16 cellular contexts compared by ENCODE assay signal in the genomic region with DNA sequence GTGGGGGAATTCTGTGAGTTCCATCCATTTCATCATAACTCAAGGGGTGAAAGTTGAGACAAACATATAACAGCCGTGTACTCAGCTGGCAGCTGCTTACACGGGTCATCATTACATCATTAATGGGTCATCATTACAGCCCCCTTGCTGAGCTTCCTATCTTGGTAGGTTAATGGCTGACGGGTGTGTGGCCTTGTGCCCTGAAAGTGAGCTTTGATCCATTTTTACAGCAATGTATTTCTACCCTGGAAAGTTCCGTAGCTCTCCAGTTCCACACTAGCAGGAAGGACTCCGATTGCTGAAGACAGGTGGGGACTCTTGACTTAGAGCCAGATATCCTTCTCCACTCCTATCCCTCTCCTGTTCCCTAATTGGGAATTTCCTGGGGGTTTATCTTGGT.
"Had no signal": no experiment of that assay in that cellular context is flagged by ENCODE, and none has a peak within 500 bp of the region (broad histone marks: within the 10 kb centered on the region; RNA-seq: fewer than 3 reads in every experiment).

No MANE protein-coding gene starts in this region.

- H3K4me3 ChIP-seq: breast epithelium, dorsolateral prefrontal cortex, heart left ventricle, left ventricle myocardium inferior, ovary, tibial artery had no signal

- H3K36me3 ChIP-seq: breast epithelium, heart left ventricle, left ventricle myocardium inferior, ovary, tibial artery had no signal

- DNase-seq: activated CD4-positive, alpha-beta memory T cell treated with anti-CD3 and anti-CD28 coated beads for 36 hours; activated gamma-delta T cell treated with Interleukin-2 at 50 U/mL for 16 hours; activated naive CD8-positive, alpha-beta T cell treated with anti-CD3 and anti-CD28 coated beads for 36 hours; activated T-cell treated with anti-CD3 and anti-CD28 coated beads, Interleukin-2, amount 50 U/mL, for 48 hours; anterior cingulate cortex; dorsolateral prefrontal cortex; foreskin melanocyte; heart left ventricle; islet precursor cell; left ventricle myocardium inferior; mesenchymal stem cell; ovary; stimulated activated CD4-positive, alpha-beta T cell treated with anti-CD3 and anti-CD28 coated beads, Interleukin-15, amount 100 ng/mL, for 24 hours; T-helper 9 cell; tibial artery had no signal

- H3K4me1 ChIP-seq: breast epithelium, tibial artery had no signal

- H3K9me3 ChIP-seq: breast epithelium, heart left ventricle, left ventricle myocardium inferior, ovary, tibial artery had no signal

- H3K27me3 ChIP-seq: breast epithelium, dorsolateral prefrontal cortex, heart left ventricle, ovary, tibial artery had no signal

- H3K27ac ChIP-seq: breast epithelium, dorsolateral prefrontal cortex, heart left ventricle, left ventricle myocardium inferior, ovary, tibial artery had no signal
